ENCODE assay signal across 32 cellular contexts in the genomic region with DNA sequence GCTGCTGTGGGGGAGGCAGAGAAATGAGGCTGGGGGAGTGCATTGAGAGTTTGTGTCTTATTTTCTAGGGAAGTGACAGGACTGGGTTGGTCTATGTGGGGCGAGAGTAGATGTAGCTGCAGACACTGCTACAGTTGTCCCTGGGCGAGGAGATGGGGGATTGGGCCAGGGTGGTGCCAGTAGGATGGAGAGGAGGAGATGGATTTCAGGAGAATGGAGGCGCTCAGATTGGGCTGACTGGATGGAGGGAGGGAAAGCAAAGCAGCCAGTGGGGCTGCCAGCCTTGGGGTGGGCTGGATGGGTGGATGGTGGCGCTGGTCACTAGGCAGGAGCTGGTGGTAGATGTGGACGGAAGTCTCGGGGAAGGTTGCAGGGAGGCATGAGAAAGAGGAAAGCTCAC. TPM values are rescaled to one million over a fixed set of nuclear protein-coding genes. Genes with fewer than 3 reads are reported as not detected.
"Had no signal": no experiment of that assay in that cellular context is flagged by ENCODE, and none has a peak within 500 bp of the region (broad histone marks: within the 10 kb centered on the region; RNA-seq: fewer than 3 reads in every experiment).

No MANE protein-coding gene starts in this region.

- H3K4me1 ChIP-seq: foreskin keratinocyte had no signal

- H3K27me3 Mint-ChIP-seq: activated CD8-positive, alpha-beta T cell treated with anti-CD3 and anti-CD28 coated beads for 36 hours; activated T-helper 17 cell treated with anti-CD3 and anti-CD28 coated beads, Interleukin-2, amount 50 U/mL, for 72 hours; central memory CD8-positive, alpha-beta T cell had no signal

- ATAC-seq: activated CD4-positive, CD25-positive, alpha-beta regulatory T cell treated with anti-CD3 and anti-CD28 coated beads, Interleukin-2, amount 50 U/mL, for 24 hours; activated CD8-positive, alpha-beta T cell treated with anti-CD3 and anti-CD28 coated beads for 36 hours; activated naive CD4-positive, alpha-beta T cell treated with anti-CD3 and anti-CD28 coated beads, Interleukin-2, amount 50 U/mL, for 72 hours; activated T-cell treated with anti-CD3 and anti-CD28 coated beads, Interleukin-2, amount 50 U/mL, for 4 hours; activated T-helper 17 cell treated with anti-CD3 and anti-CD28 coated beads, Interleukin-2, amount 50 U/mL, for 72 hours; foreskin keratinocyte; gastroesophageal sphincter had no signal

- FAIRE-seq: bronchial epithelial cell had no signal

- H3K4me3 Mint-ChIP-seq: activated B cell treated with CpG ODN at 0.5 μM for 24 hours; activated CD8-positive, alpha-beta T cell treated with anti-CD3 and anti-CD28 coated beads for 36 hours; activated naive CD4-positive, alpha-beta T cell treated with anti-CD3 and anti-CD28 coated beads for 36 hours; activated naive CD8-positive, alpha-beta T cell treated with anti-CD3 and anti-CD28 coated beads, Interleukin-2, amount 10 ng/mL, durations not matched to agents 7 days and 5 days; activated T-cell treated with anti-CD3 and anti-CD28 coated beads, Interleukin-2, amount 50 U/mL, for 4 hours; activated T-helper 17 cell treated with anti-CD3 and anti-CD28 coated beads, Interleukin-2, amount 50 U/mL, for 72 hours; central memory CD8-positive, alpha-beta T cell; dendritic cell treated with granulocyte-macrophage colony-stimulating factor and Interleukin-4, amounts not matched to agents 40 ng/mL and 50 ng/mL, for 4 days; endodermal cell had no signal

- H3K27me3 ChIP-seq: ascending aorta, brain microvascular endothelial cell, dorsolateral prefrontal cortex, esophagus muscularis mucosa, gastroesophageal sphincter had no signal

- H3K27ac Mint-ChIP-seq: activated B cell treated with CpG ODN at 0.5 μM for 24 hours; activated CD8-positive, alpha-beta T cell treated with anti-CD3 and anti-CD28 coated beads for 36 hours; activated naive CD4-positive, alpha-beta T cell treated with anti-CD3 and anti-CD28 coated beads for 36 hours; activated naive CD8-positive, alpha-beta T cell treated with anti-CD3 and anti-CD28 coated beads, Interleukin-2, amount 10 ng/mL, durations not matched to agents 7 days and 5 days; dendritic cell treated with granulocyte-macrophage colony-stimulating factor and Interleukin-4, amounts not matched to agents 40 ng/mL and 50 ng/mL, for 4 days; endodermal cell had no signal

- H3K9me3 Mint-ChIP-seq: activated B cell treated with CpG ODN at 0.5 μM for 24 hours; activated CD8-positive, alpha-beta T cell treated with anti-CD3 and anti-CD28 coated beads for 36 hours; activated naive CD4-positive, alpha-beta T cell treated with anti-CD3 and anti-CD28 coated beads for 36 hours; activated naive CD4-positive, alpha-beta T cell treated with anti-CD3 and anti-CD28 coated beads, Interleukin-2, amount 50 U/mL, for 72 hours; activated naive CD8-positive, alpha-beta T cell treated with anti-CD3 and anti-CD28 coated beads, Interleukin-2, amount 10 ng/mL, durations not matched to agents 7 days and 5 days; activated T-cell treated with anti-CD3 and anti-CD28 coated beads, Interleukin-2, amount 50 U/mL, for 4 hours; activated T-helper 17 cell treated with anti-CD3 and anti-CD28 coated beads, Interleukin-2, amount 50 U/mL, for 72 hours; central memory CD8-positive, alpha-beta T cell; dendritic cell treated with granulocyte-macrophage colony-stimulating factor and Interleukin-4, amounts not matched to agents 40 ng/mL and 50 ng/mL, for 4 days; endodermal cell had no signal

- H3K27ac ChIP-seq: ascending aorta, brain microvascular endothelial cell, coronary artery, dorsolateral prefrontal cortex, esophagus muscularis mucosa, foreskin keratinocyte, gastroesophageal sphincter, VCaP had no signal

- H3K4me1 Mint-ChIP-seq: activated T-helper 17 cell treated with anti-CD3 and anti-CD28 coated beads, Interleukin-2, amount 50 U/mL, for 72 hours; central memory CD8-positive, alpha-beta T cell had no signal

- H3K9me3 ChIP-seq: ascending aorta, esophagus muscularis mucosa, gastroesophageal sphincter had no signal

- H3K36me3 ChIP-seq: brain microvascular endothelial cell had no signal

- H3K4me3 ChIP-seq: ascending aorta, coronary artery, dorsolateral prefrontal cortex, esophagus muscularis mucosa, gastroesophageal sphincter had no signal

- H3K36me3 Mint-ChIP-seq: activated naive CD4-positive, alpha-beta T cell treated with anti-CD3 and anti-CD28 coated beads, Interleukin-2, amount 50 U/mL, for 72 hours; activated naive CD8-positive, alpha-beta T cell treated with anti-CD3 and anti-CD28 coated beads, Interleukin-2, amount 10 ng/mL, durations not matched to agents 7 days and 5 days had no signal

- DNase-seq: activated B cell treated with CpG ODN at 0.5 μM for 24 hours; activated CD4-positive, alpha-beta T cell treated with anti-CD3 and anti-CD28 coated beads for 48 hours; activated CD4-positive, alpha-beta T cell treated with anti-CD3 and anti-CD28 coated beads, Interleukin-2, amount 50 U/mL, for 1 hour; activated CD4-positive, alpha-beta T cell treated with anti-CD3 and anti-CD28 coated beads, Interleukin-2, amount 50 U/mL, for 48 hours; activated CD8-positive, alpha-beta memory T cell treated with anti-CD3 and anti-CD28 coated beads for 24 hours; activated CD8-positive, alpha-beta T cell treated with anti-CD3 and anti-CD28 coated beads for 36 hours; activated effector memory CD4-positive, alpha-beta T cell treated with anti-CD3 and anti-CD28 coated beads, Interleukin-2, amount 50 U/mL, for 16 hours; activated naive CD4-positive, alpha-beta T cell treated with anti-CD3 and anti-CD28 coated beads for 36 hours; activated naive CD8-positive, alpha-beta T cell treated with anti-CD3 and anti-CD28 coated beads, Interleukin-2, amount 10 ng/mL, durations not matched to agents 7 days and 5 days; activated T-cell treated with anti-CD3 and anti-CD28 coated beads, Interleukin-2, amount 50 U/mL, for 4 hours; brain microvascular endothelial cell; dorsolateral prefrontal cortex; effector memory CD4-positive, alpha-beta T cell; endodermal cell; erythroblast; foreskin keratinocyte; head of caudate nucleus; T-helper 1 cell; T-helper 2 cell had no signal

RNA-seq across cellular contexts. Expression of a gene that starts 9.3 kb away (rescaled TPM):
- total RNA-seq: activated B cell treated with CpG ODN at 0.5 μM for 24 hours; activated CD8-positive, alpha-beta T cell treated with anti-CD3 and anti-CD28 coated beads for 36 hours; activated naive CD4-positive, alpha-beta T cell treated with anti-CD3 and anti-CD28 coated beads for 36 hours; activated naive CD4-positive, alpha-beta T cell treated with anti-CD3 and anti-CD28 coated beads, Interleukin-2, amount 50 U/mL, for 72 hours; activated naive CD8-positive, alpha-beta T cell treated with anti-CD3 and anti-CD28 coated beads, Interleukin-2, amount 10 ng/mL, durations not matched to agents 7 days and 5 days; activated T-cell treated with anti-CD3 and anti-CD28 coated beads, Interleukin-2, amount 50 U/mL, for 4 hours; activated T-helper 17 cell treated with anti-CD3 and anti-CD28 coated beads, Interleukin-2, amount 50 U/mL, for 72 hours; ascending aorta; bronchial epithelial cell; cardiac septum; esophagus muscularis mucosa; foreskin keratinocyte; gastroesophageal sphincter; glomerular endothelial cell had no signal

RNA-seq across cellular contexts. Expression of a gene that starts 16.1 kb away (rescaled TPM):
- total RNA-seq: activated naive CD4-positive, alpha-beta T cell treated with anti-CD3 and anti-CD28 coated beads for 36 hours had no signal
